Comparison of ENCODE assay signal across 1 cellular context in genomic region chr13:36324881-36325280, GRCh38.
TF ChIP-seq lines count a peak whose summit lies in the region.

No MANE protein-coding gene starts in this region.

TF ChIP-seq in GM23338, 12 proteins besides CTCF, POLR2A, EP300 and RAD21:
- TF ChIP-seq NANOG (IDR thresholded peaks at IDR 0.05; ENCODE audit: borderline replicate concordance) = peak; percentile 31; the same call in 1 of the 2 replicates
